21 cellular contexts compared by ENCODE assay signal in the genomic region with DNA sequence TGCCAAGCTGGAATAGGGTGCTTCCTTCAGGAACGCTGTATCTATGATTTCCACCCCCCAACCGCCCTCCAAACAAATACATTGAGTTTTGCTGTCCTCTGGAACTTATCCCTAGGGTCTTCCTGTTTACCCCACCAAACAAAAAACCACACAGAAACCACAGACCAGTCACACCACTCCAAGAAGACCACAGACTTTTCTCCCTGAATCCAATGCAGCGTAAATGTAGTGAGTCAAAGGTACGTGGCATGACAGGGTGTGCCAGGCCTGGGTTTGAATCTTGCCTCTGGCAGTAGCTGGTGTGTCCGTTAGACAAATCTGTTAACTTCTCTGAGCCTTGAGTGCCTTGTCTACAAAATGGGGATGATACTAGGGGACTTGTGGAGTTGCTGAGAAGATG. TPM values are rescaled to one million over a fixed set of nuclear protein-coding genes. Genes with fewer than 3 reads are reported as not detected.
A peak's percentile ranks its signal among the peaks of the same experiment; 100 is the strongest.
DNase-seq lines count a peak whose midpoint lies in the region; ATAC-seq, FAIRE-seq and TF ChIP-seq lines count a peak whose summit lies in the region.
"Had no signal": no experiment of that assay in that cellular context is flagged by ENCODE, and none has a peak within 500 bp of the region (broad histone marks: within the 10 kb centered on the region; RNA-seq: fewer than 3 reads in every experiment).

No MANE protein-coding gene starts in this region.

- no peak overlapping the region for H3K4me3 ChIP-seq in liver (ENCODE audit: low read depth in 1 of 3, low read length in 3 of 3)
- no peak overlapping the region for H3K4me3 ChIP-seq in HepG2 (replicated peaks in 1 of 3; ENCODE audit: insufficient read depth in 1 of 3, low read depth in 2 of 3, low read length in 3 of 3)
- H3K4me3 ChIP-seq: SJCRH30 had no signal

- H3K9ac ChIP-seq in liver (ENCODE audit: low read depth in 1 of 2, low read length in 2 of 2): no peak overlapping the region
- no peak overlapping the region for H3K9ac ChIP-seq in HepG2 (ENCODE audit: insufficient read depth, low read depth, low read length)

- peak overlapping the region; percentile 63 to 81 for H3K27ac ChIP-seq in liver (ENCODE audit: low read depth in 1 of 2, low read length in 2 of 2)
- no peak overlapping the region for H3K27ac ChIP-seq in HepG2 (ENCODE audit: extremely low read length, insufficient read depth, low read length)
- H3K27ac ChIP-seq: SJCRH30 had no signal

- peaks cover 24% of the 10 kb centered on the region for H3K4me1 Mint-ChIP-seq in activated T-helper 17 cell treated with anti-CD3 and anti-CD28 coated beads, Interleukin-2, amount 50 U/mL, for 72 hours
- peaks cover 17% of the 10 kb centered on the region for H3K4me1 Mint-ChIP-seq in activated CD4-positive, alpha-beta T cell treated with anti-CD3 and anti-CD28 coated beads for 36 hours

- WGBS in liver: 87% methylated on average over 5 of the region's 5 CpGs
- 87% methylated on average over 5 of the region's 5 CpGs for WGBS in HepG2 (ENCODE audit: low lambda C conversion rate)

- CTCF ChIA-PET in HepG2 (lab: Yijun Ruan, JAX; ENCODE audit: low intra/inter-chr PET ratio, low total read pairs): no interaction called here
- CTCF ChIA-PET in activated CD4-positive, alpha-beta T cell treated with anti-CD3 and anti-CD28 coated beads for 36 hours (lab: Charles Lee): interaction anchor here (0.7 kb wide), 1 partner anchor 41 kb away, joined by 3 read pairs; no protein-coding TSS in a partner anchor

- TF ChIP-seq CTCF in liver (IDR thresholded peaks at IDR 0.05; ENCODE audit: low read depth, low read length, missing input control) (no peak), HepG2 (CRISPR knock-in tag; IDR thresholded peaks at IDR 0.05) (no peak)

- peaks cover 16% of the 10 kb centered on the region for H3K27me3 Mint-ChIP-seq in activated T-helper 17 cell treated with anti-CD3 and anti-CD28 coated beads, Interleukin-2, amount 50 U/mL, for 72 hours
- peaks cover 5% of the 10 kb centered on the region for H3K27me3 Mint-ChIP-seq in activated CD4-positive, alpha-beta T cell treated with anti-CD3 and anti-CD28 coated beads for 36 hours
- H3K27me3 Mint-ChIP-seq: brain, type B pancreatic cell had no signal

- H3K9me3 Mint-ChIP-seq in activated T-helper 17 cell treated with anti-CD3 and anti-CD28 coated beads, Interleukin-2, amount 50 U/mL, for 72 hours: no peaks in the 10 kb centered on the region
- H3K9me3 Mint-ChIP-seq in activated CD4-positive, alpha-beta T cell treated with anti-CD3 and anti-CD28 coated beads for 36 hours (ENCODE audit: low read depth): no peaks in the 10 kb centered on the region
- H3K9me3 Mint-ChIP-seq: activated naive CD4-positive, alpha-beta T cell treated with anti-CD3 and anti-CD28 coated beads for 36 hours; brain; CD8-positive, alpha-beta memory T cell; type B pancreatic cell had no signal

- TF ChIP-seq RAD21 in liver (IDR thresholded peaks at IDR 0.05) (no peak), HepG2 (CRISPR knock-in tag; IDR thresholded peaks at IDR 0.05) (no peak)

- BruUV-seq in HepG2 (replicated peaks; lab: Mats Ljungman, UMichigan): no TSS peak

- ATAC-seq in HepG2: no peak
- ATAC-seq in activated T-helper 17 cell treated with anti-CD3 and anti-CD28 coated beads, Interleukin-2, amount 50 U/mL, for 72 hours (replicated peaks): no peak
- ATAC-seq in activated CD4-positive, alpha-beta T cell treated with anti-CD3 and anti-CD28 coated beads for 36 hours: no peak
- ATAC-seq: stimulated activated naive CD8-positive, alpha-beta T cell treated with anti-CD3 and anti-CD28 coated beads, Interleukin-15, Interleukin-2, amounts not matched to agents 100 U/mL and 50 U/mL, for 24 hours had no signal

- no peak for FAIRE-seq in HepG2 (lab: Jason Lieb, UNC)

- H3K36me3 ChIP-seq in liver (ENCODE audit: control insufficient read depth in 4 of 4, insufficient read depth in 3 of 4, low read depth in 1 of 4, low read length in 3 of 4) (no peaks in the 10 kb centered on the region), HepG2 (replicated peaks in 1 of 2; ENCODE audit: control insufficient read depth in 1 of 2, insufficient read depth in 2 of 2, low read length in 2 of 2) (peaks cover 8 to 32% of the 10 kb centered on the region in 2 experiments; a peak in 4 of 5 replicates)

- H3K4me3 Mint-ChIP-seq in activated T-helper 17 cell treated with anti-CD3 and anti-CD28 coated beads, Interleukin-2, amount 50 U/mL, for 72 hours: no peak overlapping the region
- H3K4me3 Mint-ChIP-seq in activated CD4-positive, alpha-beta T cell treated with anti-CD3 and anti-CD28 coated beads for 36 hours: no peak overlapping the region
- H3K4me3 Mint-ChIP-seq: activated naive CD4-positive, alpha-beta T cell treated with anti-CD3 and anti-CD28 coated beads for 36 hours; brain; CD8-positive, alpha-beta memory T cell; type B pancreatic cell had no signal

- intact Hi-C loops in HepG2 (cut with micrococcal nuclease; ENCODE audit: unreplicated experiment): no loop called here
- intact Hi-C loops in activated CD4-positive, alpha-beta T cell treated with anti-CD3 and anti-CD28 coated beads for 36 hours (cut with DNase I, micrococcal nuclease): no loop called here

- H2AFZ ChIP-seq in HepG2 (ENCODE audit: low read length): no peak overlapping the region

- H3K4me2 ChIP-seq in HepG2 (ENCODE audit: low read depth, low read length): no peak overlapping the region

- in situ Hi-C loops in HepG2 (cut with HindIII; ENCODE audit: extremely low pct_ligation_motif_present, low pct_unique_long_range_greater_than_20kb): no loop called here

- peaks cover 5 to 47% (median 23%) of the 10 kb centered on the region in 4 donors for H3K4me1 ChIP-seq in liver (ENCODE audit: control insufficient read depth in 4 of 4, insufficient read depth in 4 of 4, low read length in 3 of 4)
- H3K4me1 ChIP-seq in HepG2 (ENCODE audit: insufficient read depth, low read length): peaks cover 74% of the 10 kb centered on the region
- H3K4me1 ChIP-seq: SJCRH30 had no signal

- H4K20me1 ChIP-seq in HepG2 (ENCODE audit: insufficient read depth, low read length): no peaks in the 10 kb centered on the region

- no peaks in the 10 kb centered on the region for H3K79me2 ChIP-seq in HepG2 (ENCODE audit: insufficient read depth, low read length)

- peak overlapping the region; percentile 3 for H3K27ac Mint-ChIP-seq in activated T-helper 17 cell treated with anti-CD3 and anti-CD28 coated beads, Interleukin-2, amount 50 U/mL, for 72 hours
- H3K27ac Mint-ChIP-seq in activated CD4-positive, alpha-beta T cell treated with anti-CD3 and anti-CD28 coated beads for 36 hours: no peak overlapping the region
- H3K27ac Mint-ChIP-seq: activated naive CD4-positive, alpha-beta T cell treated with anti-CD3 and anti-CD28 coated beads for 36 hours; type B pancreatic cell had no signal

- H3K9me3 ChIP-seq in liver (ENCODE audit: control insufficient read depth in 4 of 4, low read length in 3 of 4) (no peaks in the 10 kb centered on the region), HepG2 (ENCODE audit: low read length) (no peaks in the 10 kb centered on the region)
- H3K9me3 ChIP-seq: SJCRH30 had no signal

- TF ChIP-seq EP300 in HepG2 (IDR thresholded peaks at IDR 0.05; ENCODE audit: low read depth in 2 of 2, low read length in 2 of 2): no peak
- no peak for TF ChIP-seq EP300 in HepG2 (CRISPR knock-in tag; IDR thresholded peaks at IDR 0.05; ENCODE audit: borderline replicate concordance)

- no peaks in the 10 kb centered on the region for H3K36me3 Mint-ChIP-seq in activated T-helper 17 cell treated with anti-CD3 and anti-CD28 coated beads, Interleukin-2, amount 50 U/mL, for 72 hours (ENCODE audit: low read depth)
- no peaks in the 10 kb centered on the region for H3K36me3 Mint-ChIP-seq in activated CD4-positive, alpha-beta T cell treated with anti-CD3 and anti-CD28 coated beads for 36 hours (ENCODE audit: low read depth)

- POLR2A ChIA-PET in HepG2 (lab: Yijun Ruan, JAX): interaction anchor here (3.8 kb wide), 1 partner anchor 32 kb away, joined by 22 read pairs; a partner anchor contains a TSS
- POLR2A ChIA-PET in activated CD4-positive, alpha-beta T cell treated with anti-CD3 and anti-CD28 coated beads for 36 hours (lab: Charles Lee): no interaction called here

- no peak for TF ChIP-seq POLR2A in HepG2 (IDR thresholded peaks at IDR 0.05; ENCODE audit: insufficient read depth in 1 of 2, low read depth in 2 of 2, low read length in 2 of 2)

- no peak for DNase-seq in HepG2 (ENCODE audit: low spot score)
- peak; percentile 86 for DNase-seq in foreskin melanocyte
- no peak for DNase-seq in hippocampal formation (lab: John Stamatoyannopoulos, UW)
- no peak for DNase-seq in activated T-cell treated with anti-CD3 and anti-CD28 coated beads for 4 hours
- DNase-seq in cortex of kidney (lab: John Stamatoyannopoulos, UW): no peak
- no peak for DNase-seq in activated CD4-positive, alpha-beta T cell treated with anti-CD3 and anti-CD28 coated beads for 36 hours
- DNase-seq: activated CD4-positive, alpha-beta T cell treated with anti-CD3 and anti-CD28 coated beads for 4 hours; activated naive CD4-positive, alpha-beta T cell treated with anti-CD3 and anti-CD28 coated beads for 36 hours; CD8-positive, alpha-beta memory T cell; dermis blood vessel endothelial cell; IMR-90; MV-4-11; NCI-H2029; NCI-H510A treated with DMSO at 0.1 percent for 48 hours; SJCRH30; stimulated activated CD4-positive, alpha-beta T cell treated with anti-CD3 and anti-CD28 coated beads, Interleukin-15, amount 100 ng/mL, for 24 hours; stimulated activated naive CD8-positive, alpha-beta T cell treated with anti-CD3 and anti-CD28 coated beads, Interleukin-15, Interleukin-2, amounts not matched to agents 100 U/mL and 50 U/mL, for 24 hours had no signal

- H3K27me3 ChIP-seq in liver (ENCODE audit: control insufficient read depth in 4 of 4, insufficient read depth in 4 of 4, low read length in 3 of 4) (no peaks in the 10 kb centered on the region), HepG2 (ENCODE audit: control insufficient read depth in 1 of 2, insufficient read depth in 2 of 2, low read length in 2 of 2) (no peaks in the 10 kb centered on the region)
- H3K27me3 ChIP-seq: SJCRH30 had no signal

RNA-seq across cellular contexts. Expression of a gene that starts 27.8 kb away (rescaled TPM):
- total RNA-seq in liver (10 to 100 TPM; 20.9 to 25.9 TPM), HepG2 (2016; rRNA removed; fragmentation: Illumina TruSeq; extraction: Trizol) (28.6 and 37.0 TPM in 2 replicates)
- polyA plus RNA-seq in liver (10 to 100 TPM in 1 of 2 donors, 1 to 10 TPM in 1; 8.3 to 12.5 TPM), HepG2 (2011; rRNA removed) (32.6 and 39.4 TPM in 2 replicates)
- total RNA-seq in HepG2 (2016; cell fraction: cytosol; rRNA removed; fragmentation: Illumina TruSeq; extraction: Trizol; ENCODE audit: low read depth): 2.7 and 3.4 TPM in 2 replicates
- 22.9 and 36.7 TPM in 2 replicates for total RNA-seq in HepG2 (2016; cell fraction: insoluble cytoplasmic fraction; rRNA removed; fragmentation: Illumina TruSeq; extraction: Trizol)
- 11.2 and 12.2 TPM in 2 replicates for total RNA-seq in HepG2 (2016; cell fraction: membrane; rRNA removed; fragmentation: Illumina TruSeq; extraction: Trizol)
- total RNA-seq in HepG2 (2016; cell fraction: nucleus; rRNA removed; fragmentation: Illumina TruSeq; extraction: Trizol): 38.3 and 42.3 TPM in 2 replicates
- 15.0 and 17.0 TPM in 2 replicates for polyA plus RNA-seq in HepG2 (2011; cell fraction: cytosol; rRNA removed)
- polyA plus RNA-seq in HepG2 (2011; cell fraction: nucleus; rRNA removed): 159 and 182 TPM in 2 replicates
- 11.8 and 19.4 TPM in 2 replicates for polyA plus RNA-seq in HepG2 (2012)
- polyA plus RNA-seq in HepG2 (2016; cell fraction: cytosol; fragmentation: Illumina TruSeq; extraction: Trizol; ENCODE audit: low read depth): 1.9 and 2.7 TPM in 2 replicates
- polyA plus RNA-seq in HepG2 (2016; cell fraction: insoluble cytoplasmic fraction; fragmentation: Illumina TruSeq; extraction: Trizol; ENCODE audit: low read depth): 17.8 and 23.3 TPM in 2 replicates
- 5.9 and 6.1 TPM in 2 replicates for polyA plus RNA-seq in HepG2 (2016; cell fraction: membrane; fragmentation: Illumina TruSeq; extraction: Trizol; ENCODE audit: low read depth)
- polyA plus RNA-seq in HepG2 (2016; cell fraction: nucleus; fragmentation: Illumina TruSeq; extraction: Trizol; ENCODE audit: insufficient read depth, low read depth): 81.5 and 89.0 TPM in 2 replicates
- 8.3 and 44.4 TPM in 2 replicates for polyA minus RNA-seq in HepG2 (2011; rRNA and poly(A)+ RNA removed; ENCODE audit: low replicate concordance)
- polyA minus RNA-seq in HepG2 (2011; cell fraction: cytosol; rRNA and poly(A)+ RNA removed): 11.9 and 18.9 TPM in 2 replicates
- 19.4 and 24.2 TPM in 2 replicates for polyA minus RNA-seq in HepG2 (2011; cell fraction: nucleus; rRNA and poly(A)+ RNA removed)
- 1 to 10 TPM in 1 of 2 donors, under 1 TPM in 1; 0.37 to 1.0 TPM for total RNA-seq in activated T-helper 17 cell treated with anti-CD3 and anti-CD28 coated beads, Interleukin-2, amount 50 U/mL, for 72 hours
- under 1 TPM; 0.37 to 0.57 TPM for total RNA-seq in activated CD4-positive, alpha-beta T cell treated with anti-CD3 and anti-CD28 coated beads for 36 hours

RNA-seq across cellular contexts. Expression of a gene that starts 31.7 kb away (rescaled TPM):
- total RNA-seq in liver: 10 to 100 TPM; 29.6 to 49.3 TPM
- 100 to 1,000 TPM in 1 of 2 donors, 10 to 100 TPM in 1; 45.8 to 142 TPM for polyA plus RNA-seq in liver
- 81.5 and 84.6 TPM in 2 replicates for total RNA-seq in HepG2 (2016; rRNA removed; fragmentation: Illumina TruSeq; extraction: Trizol)
- total RNA-seq in HepG2 (2016; cell fraction: cytosol; rRNA removed; fragmentation: Illumina TruSeq; extraction: Trizol; ENCODE audit: low read depth): 62.6 and 67.5 TPM in 2 replicates
- total RNA-seq in HepG2 (2016; cell fraction: insoluble cytoplasmic fraction; rRNA removed; fragmentation: Illumina TruSeq; extraction: Trizol): 77.6 and 83.3 TPM in 2 replicates
- 58.1 and 63.2 TPM in 2 replicates for total RNA-seq in HepG2 (2016; cell fraction: membrane; rRNA removed; fragmentation: Illumina TruSeq; extraction: Trizol)
- total RNA-seq in HepG2 (2016; cell fraction: nucleus; rRNA removed; fragmentation: Illumina TruSeq; extraction: Trizol): 55.6 and 64.4 TPM in 2 replicates
- 55.5 and 57.9 TPM in 2 replicates for polyA plus RNA-seq in HepG2 (2011; rRNA removed)
- polyA plus RNA-seq in HepG2 (2011; cell fraction: cytosol; rRNA removed): 41.6 and 53.2 TPM in 2 replicates
- polyA plus RNA-seq in HepG2 (2011; cell fraction: nucleus; rRNA removed): 94.8 and 103 TPM in 2 replicates
- polyA plus RNA-seq in HepG2 (2012): 43.1 and 68.0 TPM in 2 replicates
- polyA plus RNA-seq in HepG2 (2016; cell fraction: cytosol; fragmentation: Illumina TruSeq; extraction: Trizol; ENCODE audit: low read depth): 77.6 and 80.8 TPM in 2 replicates
- 107 and 119 TPM in 2 replicates for polyA plus RNA-seq in HepG2 (2016; cell fraction: insoluble cytoplasmic fraction; fragmentation: Illumina TruSeq; extraction: Trizol; ENCODE audit: low read depth)
- 67.2 and 70.2 TPM in 2 replicates for polyA plus RNA-seq in HepG2 (2016; cell fraction: membrane; fragmentation: Illumina TruSeq; extraction: Trizol; ENCODE audit: low read depth)
- polyA plus RNA-seq in HepG2 (2016; cell fraction: nucleus; fragmentation: Illumina TruSeq; extraction: Trizol; ENCODE audit: insufficient read depth, low read depth): 133 and 140 TPM in 2 replicates
- polyA minus RNA-seq in HepG2 (2011; rRNA and poly(A)+ RNA removed; ENCODE audit: low replicate concordance): 2.4 and 21.3 TPM in 2 replicates
- polyA minus RNA-seq in HepG2 (2011; cell fraction: cytosol; rRNA and poly(A)+ RNA removed): 14.4 and 14.5 TPM in 2 replicates
- polyA minus RNA-seq in HepG2 (2011; cell fraction: nucleus; rRNA and poly(A)+ RNA removed): 28.3 and 31.7 TPM in 2 replicates
- 10 to 100 TPM in 1 of 2 donors, 1 to 10 TPM in 1; 1.3 to 33.2 TPM for total RNA-seq in activated T-helper 17 cell treated with anti-CD3 and anti-CD28 coated beads, Interleukin-2, amount 50 U/mL, for 72 hours
- 1 to 10 TPM; 5.5 to 6.8 TPM for total RNA-seq in activated CD4-positive, alpha-beta T cell treated with anti-CD3 and anti-CD28 coated beads for 36 hours
- total RNA-seq: SJCRH30 had no signal
